Comparison of ENCODE assay signal across 34 cellular contexts in the genomic region with DNA sequence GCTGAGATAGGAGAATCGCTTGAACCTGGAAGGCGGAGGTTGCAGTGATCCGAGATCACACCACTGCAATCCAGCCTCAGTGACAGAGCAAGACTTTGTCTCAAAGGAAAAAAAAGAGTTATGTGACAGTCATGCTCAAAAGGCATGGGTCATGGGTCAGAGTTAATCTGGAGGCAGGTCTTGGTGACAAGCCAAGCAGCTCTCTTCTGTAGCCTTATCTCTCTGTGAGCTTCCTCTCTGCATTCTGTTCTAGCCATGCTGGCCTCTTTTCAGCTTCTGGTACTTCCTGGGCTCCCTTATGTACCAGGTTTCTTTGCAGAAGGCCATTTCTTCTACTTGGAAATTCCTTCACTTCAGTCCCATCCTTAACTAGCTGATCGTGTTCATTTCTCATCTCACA.
"Had no signal": no experiment of that assay in that cellular context is flagged by ENCODE, and none has a peak within 500 bp of the region (broad histone marks: within the 10 kb centered on the region; RNA-seq: fewer than 3 reads in every experiment).

No MANE protein-coding gene starts in this region.

- H3K27ac Mint-ChIP-seq: activated CD4-positive, alpha-beta memory T cell treated with anti-CD3 and anti-CD28 coated beads for 36 hours; activated CD4-positive, alpha-beta T cell treated with anti-CD3 and anti-CD28 coated beads, Interleukin-2, amount 10 ng/mL, durations not matched to agents 24 days and 14 days; activated naive CD4-positive, alpha-beta T cell treated with anti-CD3 and anti-CD28 coated beads, Interleukin-2, amount 50 U/mL, for 24 hours; activated naive CD8-positive, alpha-beta T cell treated with anti-CD3 and anti-CD28 coated beads, Interleukin-2, amount 50 U/mL, for 24 hours; activated T-helper 17 cell treated with anti-CD3 and anti-CD28 coated beads, Interleukin-2, amount 50 U/mL, for 72 hours; nephron progenitor cell; progenitor cell of endocrine pancreas; stimulated activated memory B cell treated with anti-CD40 and anti-IgM and Interleukin-4, amounts not matched to agents 10 μg/mL and 1 μg/mL and 100 μg/mL, for 72 hours; stimulated activated naive CD8-positive, alpha-beta T cell treated with anti-CD3 and anti-CD28 coated beads, Interleukin-15, amount 100 ng/mL, for 72 hours; T-helper 2 cell treated with Interferon-gamma antibody and Interleukin-4, amounts not matched to agents 5 μg/mL and 100 μg/mL, for 36 hours had no signal

- H3K4me1 Mint-ChIP-seq: activated CD4-positive, alpha-beta T cell treated with anti-CD3 and anti-CD28 coated beads, Interleukin-2, amount 10 ng/mL, durations not matched to agents 24 days and 14 days; activated naive CD4-positive, alpha-beta T cell treated with anti-CD3 and anti-CD28 coated beads, Interleukin-2, amount 50 U/mL, for 24 hours; stimulated activated memory B cell treated with anti-CD40 and anti-IgM and Interleukin-4, amounts not matched to agents 10 μg/mL and 1 μg/mL and 100 μg/mL, for 72 hours; stimulated activated naive CD8-positive, alpha-beta T cell treated with anti-CD3 and anti-CD28 coated beads, Interleukin-15, amount 100 ng/mL, for 72 hours had no signal

- H3K27ac ChIP-seq: breast epithelium, colonic mucosa, epithelial cell of prostate, esophagus squamous epithelium, ovary, sigmoid colon, thyroid gland, upper lobe of left lung, vagina had no signal

- H3K27me3 ChIP-seq: breast epithelium, colonic mucosa, esophagus squamous epithelium, ovary, sigmoid colon, thyroid gland, upper lobe of left lung, vagina had no signal

- H3K36me3 Mint-ChIP-seq: activated CD4-positive, alpha-beta memory T cell treated with anti-CD3 and anti-CD28 coated beads for 36 hours; activated naive CD4-positive, alpha-beta T cell treated with anti-CD3 and anti-CD28 coated beads, Interleukin-2, amount 50 U/mL, for 24 hours; stimulated activated memory B cell treated with anti-CD40 and anti-IgM and Interleukin-4, amounts not matched to agents 10 μg/mL and 1 μg/mL and 100 μg/mL, for 72 hours had no signal

- H3K36me3 ChIP-seq: breast epithelium, colonic mucosa, esophagus squamous epithelium, ovary, sigmoid colon, thyroid gland, upper lobe of left lung, vagina had no signal

- H3K27me3 Mint-ChIP-seq: activated CD4-positive, alpha-beta T cell treated with anti-CD3 and anti-CD28 coated beads, Interleukin-2, amount 10 ng/mL, durations not matched to agents 24 days and 14 days; activated naive CD8-positive, alpha-beta T cell treated with anti-CD3 and anti-CD28 coated beads, Interleukin-2, amount 50 U/mL, for 24 hours; progenitor cell of endocrine pancreas; stimulated activated memory B cell treated with anti-CD40 and anti-IgM and Interleukin-4, amounts not matched to agents 10 μg/mL and 1 μg/mL and 100 μg/mL, for 72 hours; stimulated activated naive CD8-positive, alpha-beta T cell treated with anti-CD3 and anti-CD28 coated beads, Interleukin-15, amount 100 ng/mL, for 72 hours had no signal

- H3K4me3 Mint-ChIP-seq: activated CD4-positive, alpha-beta memory T cell treated with anti-CD3 and anti-CD28 coated beads for 36 hours; activated CD4-positive, alpha-beta T cell treated with anti-CD3 and anti-CD28 coated beads, Interleukin-2, amount 10 ng/mL, durations not matched to agents 24 days and 14 days; activated naive CD4-positive, alpha-beta T cell treated with anti-CD3 and anti-CD28 coated beads, Interleukin-2, amount 50 U/mL, for 24 hours; activated naive CD8-positive, alpha-beta T cell treated with anti-CD3 and anti-CD28 coated beads, Interleukin-2, amount 50 U/mL, for 24 hours; activated T-cell treated with anti-CD3 and anti-CD28 coated beads, Interleukin-2, amount 50 U/mL, for 4 hours; activated T-helper 17 cell treated with anti-CD3 and anti-CD28 coated beads, Interleukin-2, amount 50 U/mL, for 72 hours; nephron progenitor cell; stimulated activated memory B cell treated with anti-CD40 and anti-IgM and Interleukin-4, amounts not matched to agents 10 μg/mL and 1 μg/mL and 100 μg/mL, for 72 hours; stimulated activated naive CD8-positive, alpha-beta T cell treated with anti-CD3 and anti-CD28 coated beads, Interleukin-15, amount 100 ng/mL, for 72 hours; T-helper 2 cell treated with Interferon-gamma antibody and Interleukin-4, amounts not matched to agents 5 μg/mL and 100 μg/mL, for 36 hours had no signal

- H3K4me3 ChIP-seq: breast epithelium, colonic mucosa, esophagus squamous epithelium, lung, mucosa of descending colon, ovary, sigmoid colon, thyroid gland, upper lobe of left lung, vagina had no signal

- H3K4me1 ChIP-seq: breast epithelium, colonic mucosa, sigmoid colon, thyroid gland, upper lobe of left lung had no signal

- ATAC-seq: activated naive CD8-positive, alpha-beta T cell treated with anti-CD3 and anti-CD28 coated beads, Interleukin-2, amount 50 U/mL, for 24 hours; activated T-cell treated with anti-CD3 and anti-CD28 coated beads, Interleukin-2, amount 50 U/mL, for 4 hours; activated T-helper 17 cell treated with anti-CD3 and anti-CD28 coated beads, Interleukin-2, amount 50 U/mL, for 72 hours; left colon; mucosa of descending colon; stimulated activated memory B cell treated with anti-CD40 and anti-IgM and Interleukin-4, amounts not matched to agents 10 μg/mL and 1 μg/mL and 100 μg/mL, for 72 hours; stimulated activated naive CD8-positive, alpha-beta T cell treated with anti-CD3 and anti-CD28 coated beads, Interleukin-15, amount 100 ng/mL, for 72 hours had no signal

- H3K9me3 ChIP-seq: colonic mucosa, ovary, thyroid gland, vagina had no signal

- H3K9me3 Mint-ChIP-seq: activated CD4-positive, alpha-beta T cell treated with anti-CD3 and anti-CD28 coated beads, Interleukin-2, amount 10 ng/mL, durations not matched to agents 24 days and 14 days; activated T-cell treated with anti-CD3 and anti-CD28 coated beads, Interleukin-2, amount 50 U/mL, for 4 hours; T-helper 2 cell treated with Interferon-gamma antibody and Interleukin-4, amounts not matched to agents 5 μg/mL and 100 μg/mL, for 36 hours had no signal

- DNase-seq: activated CD4-positive, alpha-beta memory T cell treated with anti-CD3 and anti-CD28 coated beads for 36 hours; activated CD4-positive, alpha-beta T cell treated with anti-CD3 and anti-CD28 coated beads, Interleukin-2, amount 10 ng/mL, durations not matched to agents 24 days and 14 days; activated CD4-positive, CD25-positive, alpha-beta regulatory T cell treated with anti-CD3 and anti-CD28 coated beads, Interleukin-2, amount 50 U/mL, for 72 hours; activated naive CD8-positive, alpha-beta T cell treated with anti-CD3 and anti-CD28 coated beads, Interleukin-2, amount 50 U/mL, for 24 hours; activated T-cell treated with anti-CD3 and anti-CD28 coated beads, Interleukin-2, amount 50 U/mL, for 4 hours; amygdala; colonic mucosa; effector CD8-positive, alpha-beta T cell; esophagus squamous epithelium; glutamatergic neuron; hippocampal formation; left colon; mucosa of descending colon; nephron progenitor cell; ovary; sigmoid colon; small intestine; stimulated activated CD4-positive, alpha-beta T cell treated with anti-CD3 and anti-CD28 coated beads, Interleukin-1b, Interleukin-23, amount 100 ng/mL, for 48 hours; stimulated activated CD4-positive, alpha-beta T cell treated with anti-CD3 and anti-CD28 coated beads, Interleukin-4, amount 100 ng/mL, for 4 hours; stimulated activated CD8-positive, alpha-beta memory T cell treated with anti-CD3 and anti-CD28 coated beads, Interleukin-4, amount 100 ng/mL, for 48 hours; stimulated activated naive CD8-positive, alpha-beta T cell treated with anti-CD3 and anti-CD28 coated beads, Interleukin-15, amount 100 ng/mL, for 72 hours; substantia nigra; T-helper 1 cell; thyroid gland; upper lobe of left lung had no signal
